In the genomic region with DNA sequence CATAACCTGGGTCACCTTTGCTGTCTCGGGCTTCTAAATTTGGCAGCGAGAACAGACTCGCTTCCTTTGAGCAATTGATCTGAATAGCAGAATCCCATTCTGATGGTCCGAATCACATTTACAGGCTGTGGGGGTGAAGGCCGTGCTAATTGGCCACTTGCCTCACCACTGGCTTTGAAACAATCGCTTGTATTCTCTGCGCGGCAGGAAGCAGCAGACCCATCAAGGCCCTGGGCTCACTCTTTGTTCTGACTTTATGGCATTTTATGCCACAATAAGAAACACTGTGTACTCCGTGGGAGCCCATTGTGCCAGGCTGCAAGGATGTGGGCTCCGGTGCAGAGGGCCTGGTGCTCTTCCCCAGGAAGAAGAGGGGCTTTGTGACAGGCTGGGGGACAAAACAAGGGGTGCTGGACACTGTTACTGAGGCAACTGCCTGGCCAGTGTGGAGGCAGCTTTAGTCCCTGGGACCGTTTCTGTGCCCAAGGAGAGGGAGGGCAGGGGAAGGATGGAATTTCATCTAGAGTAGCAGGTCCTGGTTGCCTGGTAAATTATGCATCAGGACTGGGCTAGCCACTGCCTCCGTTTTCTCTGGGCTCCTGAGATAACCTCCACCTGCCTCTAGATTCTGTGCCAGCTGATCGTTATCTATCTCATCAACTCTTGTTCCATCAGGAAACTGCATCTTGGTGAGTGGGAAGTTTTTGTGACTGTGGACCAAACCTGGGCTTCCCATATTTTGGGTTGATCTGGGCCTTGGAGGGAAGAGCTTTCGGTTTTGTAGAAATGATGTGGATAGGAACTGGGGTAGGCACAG, we compare ENCODE assay signal across 11 cellular contexts.
DNase-seq lines count a peak whose midpoint lies in the region; ATAC-seq, FAIRE-seq and TF ChIP-seq lines count a peak whose summit lies in the region.
"Had no signal": no experiment of that assay in that cellular context is flagged by ENCODE, and none has a peak within 500 bp of the region (broad histone marks: within the 10 kb centered on the region; RNA-seq: fewer than 3 reads in every experiment).

No MANE protein-coding gene starts in this region.

- H3K4me1 ChIP-seq in keratinocyte (ENCODE audit: control insufficient read depth, extremely low read depth, insufficient read depth, low read length) (peaks cover 29% of the 10 kb centered on the region), subcutaneous abdominal adipose tissue (ENCODE audit: control insufficient read depth in 5 of 5, insufficient read depth in 5 of 5, low read length in 5 of 5) (peaks cover 4 to 41% (median 23%) of the 10 kb centered on the region in 5 donors)

- H3K4me3 ChIP-seq in keratinocyte (ENCODE audit: control insufficient read depth in 2 of 3, extremely low read depth in 1 of 3, insufficient read depth in 2 of 3, low read depth in 1 of 3, low read length in 3 of 3) (peak overlapping the region; percentile 51 to 76 (median 67)), subcutaneous abdominal adipose tissue (ENCODE audit: low read depth in 1 of 5, low read length in 5 of 5) (peak overlapping the region in 4 of 5 donors; percentile 2 to 67 (median 39))

- H3K27me3 ChIP-seq in keratinocyte (ENCODE audit: control insufficient read depth, extremely low read depth, insufficient read depth, low read length) (no peaks in the 10 kb centered on the region), subcutaneous abdominal adipose tissue (ENCODE audit: control insufficient read depth in 5 of 5, insufficient read depth in 4 of 5, low read length in 5 of 5) (peaks cover 0 to 6% (median 3%) of the 10 kb centered on the region in 5 donors)

- TF ChIP-seq CTCF in keratinocyte (optimal IDR thresholded peaks at IDR 0.05 in 1 of 3, IDR thresholded peaks at IDR 0.05 in 1 of 3, conservative IDR thresholded peaks at IDR 0.05 in 1 of 3; ENCODE audit: extremely low read depth in 1 of 3, insufficient read depth in 2 of 3, low read length in 3 of 3) = no peak

- no peaks in the 10 kb centered on the region for H3K9me1 ChIP-seq in keratinocyte (ENCODE audit: control insufficient read depth, extremely low read depth, insufficient read depth, low read length)

- no peak overlapping the region for H3K27ac ChIP-seq in keratinocyte (ENCODE audit: control insufficient read depth, insufficient read depth, low read length)
- H3K27ac ChIP-seq in subcutaneous abdominal adipose tissue (ENCODE audit: low read depth, low read length) = peak overlapping the region; percentile 75

- H2AFZ ChIP-seq in keratinocyte (ENCODE audit: control insufficient read depth, low read length) = peak overlapping the region; percentile 53

- H3K79me2 ChIP-seq in keratinocyte (ENCODE audit: control insufficient read depth, insufficient read depth, low read length) = no peaks in the 10 kb centered on the region

- dilution Hi-C loops in keratinocyte (cut with MboI; ENCODE audit: extremely low pct_ligation_motif_present, low sequenced_read_pairs) = no loop called here

- peak; percentile 72 for FAIRE-seq in keratinocyte (lab: Jason Lieb, UNC)

- no peaks in the 10 kb centered on the region for H3K36me3 ChIP-seq in keratinocyte (ENCODE audit: control insufficient read depth in 2 of 2, extremely low read depth in 1 of 2, insufficient read depth in 2 of 2, low read length in 2 of 2)
- H3K36me3 ChIP-seq in subcutaneous abdominal adipose tissue (ENCODE audit: control insufficient read depth in 5 of 5, insufficient read depth in 5 of 5, low read length in 5 of 5) = no peaks in the 10 kb centered on the region
- H3K36me3 ChIP-seq: left lung had no signal

- H3K27me3 Mint-ChIP-seq in central memory CD8-positive, alpha-beta T cell = no peaks in the 10 kb centered on the region

- H3K9ac ChIP-seq in keratinocyte (ENCODE audit: control insufficient read depth, extremely low read depth, insufficient read depth, low read length) (peak overlapping the region; percentile 85), subcutaneous abdominal adipose tissue (ENCODE audit: low read length in 5 of 5) (peak overlapping the region in 1 of 5 donors; percentile 4)

- DNase-seq in DMS79 treated with DMSO at 0.1 percent for 48 hours (lab: John Stamatoyannopoulos, UW) (peak; percentile 31), DMS79 (lab: John Stamatoyannopoulos, UW) (no peak), keratinocyte (ENCODE audit: low read depth, low spot score) (no peak), SHP77 treated with DMSO at 0.1 percent for 48 hours (lab: John Stamatoyannopoulos, UW) (no peak)
- no peak for DNase-seq in central memory CD8-positive, alpha-beta T cell (ENCODE audit: low spot score in 2 of 2)
- DNase-seq in stimulated activated CD4-positive, alpha-beta T cell treated with anti-CD3 and anti-CD28 coated beads, Interleukin-2, amount 100 ng/mL, for 48 hours = no peak
- DNase-seq: activated T-cell treated with anti-CD3 and anti-CD28 coated beads, Interleukin-2, amount 50 U/mL, for 1 hour; NCI-H2081 had no signal

- no peak overlapping the region for H3K27ac Mint-ChIP-seq in central memory CD8-positive, alpha-beta T cell (ENCODE audit: low read depth)

- H3K4me2 ChIP-seq in keratinocyte (ENCODE audit: control insufficient read depth, extremely low read depth, insufficient read depth, low read depth, low read length) = peak overlapping the region; percentile 98

- no peaks in the 10 kb centered on the region for H3K4me1 Mint-ChIP-seq in central memory CD8-positive, alpha-beta T cell

- H3K9me3 Mint-ChIP-seq in central memory CD8-positive, alpha-beta T cell = no peaks in the 10 kb centered on the region

- H4K20me1 ChIP-seq in keratinocyte (ENCODE audit: control insufficient read depth, extremely low read depth, insufficient read depth, low read length) = no peaks in the 10 kb centered on the region

- no peak for ATAC-seq in central memory CD8-positive, alpha-beta T cell (replicated peaks; ENCODE audit: extremely low read depth, poor library complexity, severe bottlenecking)
- ATAC-seq in GM18498 (IDR thresholded peaks at IDR 0.05; ENCODE audit: unreplicated experiment) = no peak
- ATAC-seq: left lung had no signal

- peaks cover 2% of the 10 kb centered on the region for H3K36me3 Mint-ChIP-seq in central memory CD8-positive, alpha-beta T cell (ENCODE audit: insufficient read depth)

- H3K9me3 ChIP-seq in keratinocyte (ENCODE audit: control insufficient read depth, low read depth, low read length) = no peaks in the 10 kb centered on the region
- H3K9me3 ChIP-seq in subcutaneous abdominal adipose tissue (ENCODE audit: control insufficient read depth in 5 of 5, low read length in 5 of 5) = peaks cover 0 to 6% (median 5%) of the 10 kb centered on the region in 5 donors

- peak overlapping the region; percentile 69 for H3K4me3 Mint-ChIP-seq in central memory CD8-positive, alpha-beta T cell
